Comparison of ENCODE assay signal across 8 cellular contexts in the genomic region with DNA sequence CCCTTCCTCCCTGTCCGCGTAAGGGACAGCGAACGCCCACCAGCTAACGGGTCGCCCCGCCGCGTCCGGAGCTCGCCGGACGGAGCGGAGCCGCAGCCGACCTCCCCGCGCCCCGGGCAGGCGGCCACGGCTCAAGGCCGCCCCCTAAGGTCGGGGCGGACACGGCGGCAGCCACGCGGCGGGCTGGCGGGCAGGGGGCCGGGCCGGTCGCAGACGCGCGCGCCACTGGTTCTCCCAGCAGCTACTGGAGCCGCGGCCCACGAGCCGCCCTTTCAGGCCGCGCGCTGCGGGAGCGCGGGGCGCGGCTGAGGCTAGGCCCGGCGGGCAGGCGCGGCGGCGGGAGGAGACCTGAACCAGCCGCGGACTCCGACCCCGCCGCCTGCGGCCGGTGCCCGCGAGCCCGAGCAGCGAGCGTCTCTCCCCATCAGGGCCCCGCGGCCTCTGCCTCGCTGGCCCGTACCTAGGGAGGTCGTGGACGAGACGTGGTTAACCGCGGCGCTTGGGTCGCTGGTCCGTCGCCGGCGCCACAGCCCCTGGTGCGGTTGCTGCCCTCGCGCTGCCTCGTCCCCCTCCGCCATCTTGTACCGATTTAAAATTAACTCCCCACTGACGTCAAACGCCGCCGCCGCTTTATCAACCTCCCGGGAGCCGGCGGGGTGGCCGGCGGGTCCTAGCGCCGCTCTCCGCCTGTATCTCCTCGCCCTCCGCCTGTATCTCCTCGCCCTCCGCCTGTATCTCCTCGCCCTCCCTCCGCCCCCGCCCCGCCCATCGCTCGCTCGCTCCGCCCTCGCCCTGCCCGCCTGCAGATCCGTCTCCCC. TPM values are rescaled to one million over a fixed set of nuclear protein-coding genes. Genes with fewer than 3 reads are reported as not detected.
DNase-seq lines count a peak whose midpoint lies in the region; ATAC-seq and TF ChIP-seq lines count a peak whose summit lies in the region.

A gene (minus strand): TSS at position 591 of the 818 bp plus-strand sequence. CDS start 13 bp downstream, at position 578.

- H3K4me3 ChIP-seq in SU-DHL-6 (ENCODE audit: insufficient read depth, low read length, poor library complexity, severe bottlenecking): peak within 1 kb of the TSS; percentile 63
- peak within 1 kb of the TSS; percentile 87 for H3K4me3 ChIP-seq in cardiac muscle cell
- H3K4me3 ChIP-seq in trophoblast cell (ENCODE audit: low read depth, low read length): peak within 1 kb of the TSS; percentile 100
- H3K4me3 ChIP-seq in transverse colon: peak within 1 kb of the TSS; percentile 74 to 94 (median 89)

- H3K9ac ChIP-seq in SU-DHL-6 (ENCODE audit: low read length) (peak within 1 kb of the TSS; percentile 91), trophoblast cell (ENCODE audit: low read length) (peak within 1 kb of the TSS; percentile 86)

- peak; percentile 94 for TF ChIP-seq POLR2A in transverse colon (IDR thresholded peaks at IDR 0.05)

- H3K4me2 ChIP-seq in SU-DHL-6 (ENCODE audit: low read depth, low read length, poor library complexity, severe bottlenecking) (peak within 1 kb of the TSS; percentile 78), trophoblast cell (ENCODE audit: low read length) (peak within 1 kb of the TSS; percentile 97)

- H2AFZ ChIP-seq in SU-DHL-6 (ENCODE audit: low read depth, low read length, severe bottlenecking): peak within 1 kb of the TSS; percentile 92
- peak within 1 kb of the TSS; percentile 89 for H2AFZ ChIP-seq in trophoblast cell (ENCODE audit: insufficient read depth, low read length, poor library complexity)

- peak within 1 kb of the TSS; percentile 85 for H2BK5ac ChIP-seq in trophoblast cell (ENCODE audit: low read depth, low read length, poor library complexity)

- peak within 1 kb of the TSS; percentile 71 for H3K4ac ChIP-seq in trophoblast cell (ENCODE audit: low read depth, low read length)

- no CpG with 5 or more reads among the region's 116 CpGs for WGBS in trophoblast cell (ENCODE audit: extremely low coverage, insufficient coverage, insufficient read length)
- WGBS in transverse colon (ENCODE audit: low coverage in 1 of 2), 2 donors: 1% methylated on average over 59 of the region's 116 CpGs; no CpG with 5 or more reads in 1 of the 2 donors

- no peak within 1 kb of the TSS for H2BK12ac ChIP-seq in trophoblast cell (ENCODE audit: low read length)

- H2BK120ac ChIP-seq in trophoblast cell (ENCODE audit: insufficient read depth, low read length, poor library complexity): peak within 1 kb of the TSS; percentile 90

- peaks cover 5% of the 10 kb centered on the region; the same call in 1 of the 2 replicates for H3K36me3 ChIP-seq in SU-DHL-6 (ENCODE audit: low read length)
- no peaks in the 10 kb centered on the region for H3K36me3 ChIP-seq in cardiac muscle cell
- peaks cover 0 to 2% of the 10 kb centered on the region in 2 experiments for H3K36me3 ChIP-seq in trophoblast cell (ENCODE audit: control insufficient read depth in 1 of 2, insufficient read depth in 2 of 2, low read length in 2 of 2)
- no peaks in the 10 kb centered on the region for H3K36me3 ChIP-seq in transverse colon

- H3F3A ChIP-seq in SU-DHL-6 (ENCODE audit: insufficient read depth): no peaks in the 10 kb centered on the region; the same call in 1 of the 2 replicates

- H3K27ac ChIP-seq in SU-DHL-6 (ENCODE audit: low read depth, low read length): peak within 1 kb of the TSS; percentile 73
- H3K27ac ChIP-seq in cardiac muscle cell: peak within 1 kb of the TSS; percentile 98
- H3K27ac ChIP-seq in trophoblast cell (ENCODE audit: low read depth, low read length): peak within 1 kb of the TSS; percentile 66
- H3K27ac ChIP-seq in transverse colon: peak within 1 kb of the TSS; percentile 98 to 99 (median 98)

- H3K14ac ChIP-seq in trophoblast cell (ENCODE audit: low read length): peak within 1 kb of the TSS; percentile 93

- H4K91ac ChIP-seq in trophoblast cell (ENCODE audit: low read depth, low read length): peak within 1 kb of the TSS; percentile 91

- H3K23ac ChIP-seq in trophoblast cell (ENCODE audit: low read length): no peak within 1 kb of the TSS

- TF ChIP-seq CTCF in GM12872 (IDR thresholded peaks at IDR 0.05; ENCODE audit: insufficient read depth, low read depth, low read length) (peak; percentile 54; the same call in 2 of the 3 replicates), SU-DHL-6 (IDR thresholded peaks at IDR 0.05; ENCODE audit: insufficient read depth, low read length, poor library complexity, severe bottlenecking) (no peak), cardiac muscle cell (IDR thresholded peaks at IDR 0.05; ENCODE audit: low read depth, low read length) (peak; percentile 33), transverse colon (IDR thresholded peaks at IDR 0.05) (peak in 4 of 5 experiments; percentile 23 to 49 (median 40))

- H3K9me3 ChIP-seq in SU-DHL-6 (ENCODE audit: insufficient read depth, low read length) (no peaks in the 10 kb centered on the region), cardiac muscle cell (ENCODE audit: low read depth) (no peaks in the 10 kb centered on the region), trophoblast cell (ENCODE audit: insufficient read depth, low read depth, low read length) (no peaks in the 10 kb centered on the region), transverse colon (no peaks in the 10 kb centered on the region)

- peak within 1 kb of the TSS; percentile 86 for H4K8ac ChIP-seq in trophoblast cell (ENCODE audit: low read depth, low read length)

- peak within 1 kb of the TSS; percentile 96 for H3K18ac ChIP-seq in trophoblast cell (ENCODE audit: low read length)

- H4K12ac ChIP-seq in trophoblast cell (ENCODE audit: low read depth, low read length): peak within 1 kb of the TSS; percentile 88

- peaks cover 13% of the 10 kb centered on the region for H3K4me1 ChIP-seq in cardiac muscle cell (ENCODE audit: low read depth)
- H3K4me1 ChIP-seq in trophoblast cell (ENCODE audit: control insufficient read depth in 1 of 2, insufficient read depth in 2 of 2, low read length in 2 of 2): peaks cover 2 to 4% of the 10 kb centered on the region in 2 experiments
- peaks cover 6 to 40% (median 26%) of the 10 kb centered on the region in 4 donors for H3K4me1 ChIP-seq in transverse colon

- DNase-seq in NCI-H128 (lab: John Stamatoyannopoulos, UW; ENCODE audit: unreplicated experiment) (peak; percentile 78), cardiac muscle cell (ENCODE audit: low read depth in 1 of 2, low spot score in 1 of 2) (peak; percentile 98 to 99), trophoblast cell (peak; percentile 95), transverse colon (peak; percentile 98)
- DNase-seq in activated naive CD8-positive, alpha-beta T cell treated with anti-CD3 and anti-CD28 coated beads, Interleukin-2, amount 50 U/mL, for 16 hours (ENCODE audit: low read depth, low spot score): peak; percentile 82

- H3K79me2 ChIP-seq in SU-DHL-6 (ENCODE audit: insufficient read depth, low read length) (peaks cover 46% of the 10 kb centered on the region), trophoblast cell (ENCODE audit: control insufficient read depth, insufficient read depth, low read length, poor library complexity) (peaks cover 6% of the 10 kb centered on the region)

- no peak within 1 kb of the TSS for H2AK5ac ChIP-seq in trophoblast cell (ENCODE audit: low read length)

- in situ Hi-C loops in transverse colon (cut with MboI; ENCODE audit: low pct_ligation_motif_present in 1 of 4, low pct_unique_long_range_greater_than_20kb in 1 of 4, low sequenced_read_pairs in 3 of 4): no loop called here

- H3K79me1 ChIP-seq in trophoblast cell (ENCODE audit: low read length): peaks cover 10% of the 10 kb centered on the region

- H3K27me3 ChIP-seq in SU-DHL-6 (ENCODE audit: low read length): no peaks in the 10 kb centered on the region
- no peaks in the 10 kb centered on the region for H3K27me3 ChIP-seq in cardiac muscle cell
- H3K27me3 ChIP-seq in trophoblast cell (ENCODE audit: insufficient read depth, low read length): no peaks in the 10 kb centered on the region
- H3K27me3 ChIP-seq in transverse colon: no peaks in the 10 kb centered on the region

- ATAC-seq in HG02678 (IDR thresholded peaks at IDR 0.05; ENCODE audit: unreplicated experiment): peak; percentile 83

- peaks cover 35% of the 10 kb centered on the region for H4K20me1 ChIP-seq in SU-DHL-6 (ENCODE audit: low read depth, low read length)

- intact Hi-C loops in transverse colon (cut with DNase I; ENCODE audit: low total_unique reads): loop anchor here (2.0 to 10.0 kb wide), 3 partner anchors 55 to 138 kb away; no protein-coding TSS in a partner anchor

- TF ChIP-seq EP300 in transverse colon (IDR thresholded peaks at IDR 0.05; ENCODE audit: low read depth): no peak

- no peaks in the 10 kb centered on the region for H3K9me2 ChIP-seq in SU-DHL-6 (replicated peaks; ENCODE audit: insufficient read depth, low read length)

RNA-seq across cellular contexts. Expression of the gene that starts here (rescaled TPM):
- total RNA-seq in cardiac muscle cell (39.8 and 86.5 TPM in 2 replicates), transverse colon (100 to 1,000 TPM in 1 of 4 donors, 10 to 100 TPM in 3; 17.6 to 150 (median 69.1) TPM)
- 28.7 and 45.6 TPM in 2 replicates for polyA plus RNA-seq in cardiac muscle cell
- polyA plus RNA-seq in trophoblast cell (2013): 18.5 and 19.2 TPM in 2 replicates

Comparison
In these comparisons a context has a peak if more than half of its experiments do, and no peak if none do; other contexts are left out.
1. Peak in every context shown above with its lines: DNase-seq, ATAC-seq, H3K4me3 ChIP-seq and H3K27ac ChIP-seq.